1 cellular context compared by ENCODE assay signal in genomic region chr6:138275976-138276375, GRCh38.
TF ChIP-seq lines count a peak whose summit lies in the region.

No MANE protein-coding gene starts in this region.

TF ChIP-seq in WTC11, 78 proteins besides CTCF, POLR2A, EP300 and RAD21 (continued from another document):
- no peak for TF ChIP-seq STAT6 (CRISPR knock-in tag; conservative IDR thresholded peaks at IDR 0.05; ENCODE audit: low read depth)
- TF ChIP-seq ZNF281 (CRISPR knock-in tag; IDR thresholded peaks at IDR 0.05): no peak
- no peak for TF ChIP-seq ZNF138 (CRISPR knock-in tag; conservative IDR thresholded peaks at IDR 0.05)
- TF ChIP-seq MYBL2 (CRISPR knock-in tag; IDR thresholded peaks at IDR 0.05): no peak
TF ChIP-seq in WTC11: peak in this region for 0.
